ENCODE assay signal across 16 cellular contexts in the genomic region with DNA sequence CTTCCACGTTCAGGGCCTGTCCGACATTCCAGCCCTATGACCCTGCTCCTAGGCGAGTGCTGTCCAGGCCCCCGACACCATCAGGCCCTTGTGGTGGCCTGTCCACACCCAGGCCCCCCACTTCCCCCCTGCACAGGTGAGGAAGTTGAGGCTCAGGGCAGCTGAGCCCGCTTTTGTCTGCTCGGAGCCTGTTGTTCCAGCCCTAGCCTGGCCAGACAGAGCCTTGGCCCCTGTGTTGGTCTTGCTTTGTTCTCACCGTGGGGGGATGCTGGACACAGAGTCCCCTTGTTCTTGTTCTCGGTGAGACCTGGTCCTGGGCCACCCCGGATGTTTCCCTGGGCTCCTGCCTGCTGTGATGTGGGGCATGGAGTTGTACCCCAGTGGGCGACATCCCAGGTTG. TPM values are rescaled to one million over a fixed set of nuclear protein-coding genes. Genes with fewer than 3 reads are reported as not detected.
DNase-seq lines count a peak whose midpoint lies in the region; ATAC-seq and TF ChIP-seq lines count a peak whose summit lies in the region.
"Had no signal": no experiment of that assay in that cellular context is flagged by ENCODE, and none has a peak within 500 bp of the region (broad histone marks: within the 10 kb centered on the region; RNA-seq: fewer than 3 reads in every experiment).

No MANE protein-coding gene starts in this region.

- H3K79me2 ChIP-seq in trophoblast cell (ENCODE audit: control insufficient read depth, insufficient read depth, low read length, poor library complexity): peaks cover 6% of the 10 kb centered on the region

- peaks cover 22% of the 10 kb centered on the region for H3K4me1 ChIP-seq in CD4-positive, CD25-positive, alpha-beta regulatory T cell (ENCODE audit: control insufficient read depth, insufficient read depth, low read length, poor library complexity, severe bottlenecking)
- H3K4me1 ChIP-seq in CD8-positive, alpha-beta memory T cell (ENCODE audit: insufficient read depth, low read length): peaks cover 25% of the 10 kb centered on the region
- peaks cover 13% of the 10 kb centered on the region for H3K4me1 ChIP-seq in effector memory CD4-positive, alpha-beta T cell (ENCODE audit: control insufficient read depth, insufficient read depth, low read length, poor library complexity, severe bottlenecking)
- peaks cover 25 to 40% of the 10 kb centered on the region in 2 experiments for H3K4me1 ChIP-seq in trophoblast cell (ENCODE audit: control insufficient read depth in 1 of 2, insufficient read depth in 2 of 2, low read length in 2 of 2)

- no peak overlapping the region for H3K14ac ChIP-seq in trophoblast cell (ENCODE audit: low read length)

- WGBS in trophoblast cell (ENCODE audit: extremely low coverage, insufficient coverage, insufficient read length): no CpG with 5 or more reads among the region's 10 CpGs

- no peak overlapping the region for H3K23ac ChIP-seq in trophoblast cell (ENCODE audit: low read length)

- H3K4me1 Mint-ChIP-seq in CD4-positive, CD25-positive, alpha-beta regulatory T cell: peaks cover 10 to 31% (median 27%) of the 10 kb centered on the region in 4 donors
- peaks cover 42 to 67% (median 66%) of the 10 kb centered on the region in 3 donors for H3K4me1 Mint-ChIP-seq in CD8-positive, alpha-beta memory T cell
- peaks cover 60% of the 10 kb centered on the region for H3K4me1 Mint-ChIP-seq in progenitor cell of endocrine pancreas (ENCODE audit: low read depth)

- no peak for TF ChIP-seq CTCF in progenitor cell of endocrine pancreas (IDR thresholded peaks at IDR 0.05; ENCODE audit: unreplicated experiment)
- TF ChIP-seq CTCF in RWPE1 (conservative IDR thresholded peaks at IDR 0.05; ENCODE audit: low read depth): no peak

- no peak overlapping the region for H3K27ac ChIP-seq in CD4-positive, CD25-positive, alpha-beta regulatory T cell (ENCODE audit: insufficient read depth, low read length, poor library complexity, severe bottlenecking)
- H3K27ac ChIP-seq in CD8-positive, alpha-beta memory T cell (ENCODE audit: low read depth, low read length): no peak overlapping the region
- H3K27ac ChIP-seq in effector memory CD4-positive, alpha-beta T cell (ENCODE audit: insufficient read depth, low read length, poor library complexity, severe bottlenecking): peak overlapping the region; percentile 50
- H3K27ac ChIP-seq in trophoblast cell (ENCODE audit: low read depth, low read length): no peak overlapping the region
- no peak overlapping the region; the same call in 1 of the 2 replicates for H3K27ac ChIP-seq in RWPE1
- H3K27ac ChIP-seq: KMS-11 had no signal

- no peak for DNase-seq in CD4-positive, CD25-positive, alpha-beta regulatory T cell
- no peak for DNase-seq in CD8-positive, alpha-beta memory T cell
- DNase-seq in effector memory CD4-positive, alpha-beta T cell: no peak
- DNase-seq in progenitor cell of endocrine pancreas (ENCODE audit: low spot score, unreplicated experiment) (no peak), MV-4-11 (lab: John Stamatoyannopoulos, UW) (no peak), trophoblast cell (no peak), RWPE1 (ENCODE audit: low spot score) (no peak)
- DNase-seq: activated effector memory CD4-positive, alpha-beta T cell treated with anti-CD3 and anti-CD28 coated beads, Interleukin-2, amount 50 U/mL, for 16 hours; Calu3; cortex of kidney; NCI-H187 had no signal

- no peak overlapping the region for H2AFZ ChIP-seq in trophoblast cell (ENCODE audit: insufficient read depth, low read length, poor library complexity)

- peaks cover 2% of the 10 kb centered on the region for H3K36me3 ChIP-seq in CD4-positive, CD25-positive, alpha-beta regulatory T cell (ENCODE audit: control insufficient read depth, insufficient read depth, low read length)
- no peaks in the 10 kb centered on the region for H3K36me3 ChIP-seq in CD8-positive, alpha-beta memory T cell (ENCODE audit: insufficient read depth, low read length)
- peaks cover 12% of the 10 kb centered on the region for H3K36me3 ChIP-seq in effector memory CD4-positive, alpha-beta T cell (ENCODE audit: control insufficient read depth, insufficient read depth, low read length)
- H3K36me3 ChIP-seq in trophoblast cell (ENCODE audit: control insufficient read depth in 1 of 2, insufficient read depth in 2 of 2, low read length in 2 of 2): peaks cover 0 to 3% of the 10 kb centered on the region in 2 experiments

- H3K36me3 Mint-ChIP-seq in CD4-positive, CD25-positive, alpha-beta regulatory T cell: peaks cover 27% of the 10 kb centered on the region
- H3K36me3 Mint-ChIP-seq in CD8-positive, alpha-beta memory T cell: peaks cover 6 to 65% (median 23%) of the 10 kb centered on the region in 3 donors
- H3K36me3 Mint-ChIP-seq in progenitor cell of endocrine pancreas (ENCODE audit: insufficient read depth): peaks cover 14% of the 10 kb centered on the region

- no peaks in the 10 kb centered on the region for H3K27me3 ChIP-seq in CD4-positive, CD25-positive, alpha-beta regulatory T cell (ENCODE audit: control insufficient read depth, insufficient read depth, low read length)
- no peaks in the 10 kb centered on the region for H3K27me3 ChIP-seq in CD8-positive, alpha-beta memory T cell (ENCODE audit: insufficient read depth, low read length, poor library complexity, severe bottlenecking)
- H3K27me3 ChIP-seq in effector memory CD4-positive, alpha-beta T cell (replicated peaks; ENCODE audit: control insufficient read depth, insufficient read depth, low read length, poor library complexity, severe bottlenecking): no peaks in the 10 kb centered on the region
- no peaks in the 10 kb centered on the region for H3K27me3 ChIP-seq in trophoblast cell (ENCODE audit: insufficient read depth, low read length)

- peaks cover 24% of the 10 kb centered on the region for H3K79me1 ChIP-seq in trophoblast cell (ENCODE audit: low read length)

- H3K18ac ChIP-seq in trophoblast cell (ENCODE audit: low read length): no peak overlapping the region

- H3K27ac Mint-ChIP-seq in CD4-positive, CD25-positive, alpha-beta regulatory T cell: peak overlapping the region; percentile 36 to 96 (median 91)
- H3K27ac Mint-ChIP-seq in CD8-positive, alpha-beta memory T cell: peak overlapping the region; percentile 38 to 100 (median 98)
- peak overlapping the region; percentile 34 for H3K27ac Mint-ChIP-seq in progenitor cell of endocrine pancreas

- H3K4me3 ChIP-seq in CD4-positive, CD25-positive, alpha-beta regulatory T cell (ENCODE audit: low read depth, low read length): no peak overlapping the region
- no peak overlapping the region for H3K4me3 ChIP-seq in CD8-positive, alpha-beta memory T cell (ENCODE audit: low read length)
- H3K4me3 ChIP-seq in effector memory CD4-positive, alpha-beta T cell (ENCODE audit: insufficient read depth, low read depth, low read length, poor library complexity, severe bottlenecking): no peak overlapping the region
- no peak overlapping the region for H3K4me3 ChIP-seq in trophoblast cell (ENCODE audit: low read depth, low read length)

- ATAC-seq in CD4-positive, CD25-positive, alpha-beta regulatory T cell (ENCODE audit: low read depth in 2 of 2): no peak

- H3K9ac ChIP-seq in trophoblast cell (ENCODE audit: low read length): no peak overlapping the region
- H3K9ac ChIP-seq: KMS-11 had no signal

- no peak overlapping the region for H3K4ac ChIP-seq in trophoblast cell (ENCODE audit: low read depth, low read length)

- H3K27me3 Mint-ChIP-seq in CD4-positive, CD25-positive, alpha-beta regulatory T cell: no peaks in the 10 kb centered on the region
- no peaks in the 10 kb centered on the region for H3K27me3 Mint-ChIP-seq in CD8-positive, alpha-beta memory T cell
- H3K27me3 Mint-ChIP-seq in progenitor cell of endocrine pancreas: no peaks in the 10 kb centered on the region

- no peak overlapping the region for H2BK120ac ChIP-seq in trophoblast cell (ENCODE audit: insufficient read depth, low read length, poor library complexity)

- H3K4me3 Mint-ChIP-seq in CD4-positive, CD25-positive, alpha-beta regulatory T cell: peak overlapping the region in 2 of 4 donors; percentile 56 to 65
- H3K4me3 Mint-ChIP-seq in CD8-positive, alpha-beta memory T cell: no peak overlapping the region
- H3K4me3 Mint-ChIP-seq in progenitor cell of endocrine pancreas (ENCODE audit: low read depth): no peak overlapping the region

- H3K4me2 ChIP-seq in trophoblast cell (ENCODE audit: low read length): no peak overlapping the region
- H3K4me2 ChIP-seq: KMS-11 had no signal

- no peak overlapping the region for H4K8ac ChIP-seq in trophoblast cell (ENCODE audit: low read depth, low read length)

- CTCF ChIA-PET in CD8-positive, alpha-beta memory T cell (lab: Charles Lee): interaction anchor here (1.5 to 2.0 kb wide), 3 partner anchors 17 to 110 kb away, joined by 4 to 5 read pairs (median 4); no protein-coding TSS in a partner anchor
- CTCF ChIA-PET in RWPE1 (lab: Yijun Ruan, JAX): no interaction called here

- no peak overlapping the region for H2BK12ac ChIP-seq in trophoblast cell (ENCODE audit: low read length)

- H3K9me3 Mint-ChIP-seq in CD4-positive, CD25-positive, alpha-beta regulatory T cell: no peaks in the 10 kb centered on the region
- H3K9me3 Mint-ChIP-seq in CD8-positive, alpha-beta memory T cell: no peaks in the 10 kb centered on the region
- H3K9me3 Mint-ChIP-seq in progenitor cell of endocrine pancreas (ENCODE audit: low read depth): peaks cover 6% of the 10 kb centered on the region

- no peak overlapping the region for H4K12ac ChIP-seq in trophoblast cell (ENCODE audit: low read depth, low read length)

- no peak overlapping the region for H4K91ac ChIP-seq in trophoblast cell (ENCODE audit: low read depth, low read length)

- no peaks in the 10 kb centered on the region for H3K9me3 ChIP-seq in CD4-positive, CD25-positive, alpha-beta regulatory T cell (ENCODE audit: control insufficient read depth in 2 of 2, low read length in 2 of 2)
- H3K9me3 ChIP-seq in CD8-positive, alpha-beta memory T cell (ENCODE audit: low read length): no peaks in the 10 kb centered on the region
- H3K9me3 ChIP-seq in effector memory CD4-positive, alpha-beta T cell (ENCODE audit: control insufficient read depth, low read length): no peaks in the 10 kb centered on the region
- peaks cover 2% of the 10 kb centered on the region for H3K9me3 ChIP-seq in trophoblast cell (ENCODE audit: insufficient read depth, low read depth, low read length)

- POLR2A ChIA-PET in CD8-positive, alpha-beta memory T cell (lab: Charles Lee): interaction anchor here (1.0 kb wide), 1 partner anchor 28 kb away, joined by 3 read pairs; no protein-coding TSS in a partner anchor
- POLR2A ChIA-PET in RWPE1 (lab: Yijun Ruan, JAX; ENCODE audit: low non-redundant PET): no interaction called here

- H2AK5ac ChIP-seq in trophoblast cell (ENCODE audit: low read length): no peak overlapping the region

- no peak overlapping the region for H2BK5ac ChIP-seq in trophoblast cell (ENCODE audit: low read depth, low read length, poor library complexity)

RNA-seq across cellular contexts. Expression of a gene that starts 52.1 kb away (rescaled TPM):
- not detected for total RNA-seq in CD4-positive, CD25-positive, alpha-beta regulatory T cell
- under 1 TPM in 1 of 4 donors, not detected in 3; 0.07 TPM for polyA plus RNA-seq in CD4-positive, CD25-positive, alpha-beta regulatory T cell
- total RNA-seq in CD8-positive, alpha-beta memory T cell: not detected
- polyA plus RNA-seq in CD8-positive, alpha-beta memory T cell: not detected
- 0.07 and 0.11 TPM in 2 replicates for total RNA-seq in progenitor cell of endocrine pancreas
- polyA plus RNA-seq in trophoblast cell (2013): 28.8 and 29.8 TPM in 2 replicates
- total RNA-seq: Calu3, fibroblast of lung, HT1080, osteoblast, subcutaneous adipose tissue had no signal
- polyA plus RNA-seq: fibroblast of lung had no signal

Comparison
In these comparisons a context has a peak if more than half of its experiments do, and no peak if none do; other contexts are left out.
1. H3K27ac Mint-ChIP-seq: peak in every context shown above with its lines; median percentile 98 in CD8-positive, alpha-beta memory T cell; 91 in CD4-positive, CD25-positive, alpha-beta regulatory T cell; 34 in progenitor cell of endocrine pancreas.